Comparison of ENCODE assay signal across 18 cellular contexts in the genomic region with DNA sequence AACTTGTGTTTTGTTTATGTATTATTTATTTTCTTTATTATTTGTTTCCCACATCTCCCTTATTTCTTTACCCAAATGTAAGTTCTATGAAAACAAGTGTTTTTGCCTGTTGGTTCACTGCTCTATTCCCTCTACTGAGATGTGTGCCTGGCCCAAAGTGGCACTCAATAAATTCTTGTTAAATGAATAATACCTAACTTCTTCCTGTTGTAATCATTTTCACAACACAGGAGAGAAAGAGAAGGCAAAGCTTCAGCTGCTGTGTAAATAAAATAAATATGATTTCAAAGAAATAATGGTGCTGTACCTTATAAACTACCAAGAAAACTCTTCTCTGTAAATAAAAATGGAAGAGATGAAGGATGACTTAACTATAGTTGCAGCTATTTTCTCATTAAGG.
A peak's percentile ranks its signal among the peaks of the same experiment; 100 is the strongest.
DNase-seq lines count a peak whose midpoint lies in the region; ATAC-seq lines count a peak whose summit lies in the region.
"Had no signal": no experiment of that assay in that cellular context is flagged by ENCODE, and none has a peak within 500 bp of the region (broad histone marks: within the 10 kb centered on the region; RNA-seq: fewer than 3 reads in every experiment).

No MANE protein-coding gene starts in this region.

- ATAC-seq in HG03097 (IDR thresholded peaks at IDR 0.05; ENCODE audit: low FRiP score, unreplicated experiment) (no peak), HG03135 (IDR thresholded peaks at IDR 0.05; ENCODE audit: unreplicated experiment) (no peak)

- peak; percentile 12 for DNase-seq in DMS53 (lab: John Stamatoyannopoulos, UW)
- no peak for DNase-seq in DMS53 treated with DMSO at 0.1 percent for 48 hours (lab: John Stamatoyannopoulos, UW; ENCODE audit: unreplicated experiment)
- DNase-seq in ELR (ENCODE audit: low read depth), result peak; percentile 4
- peak; percentile 39 for DNase-seq in iris pigment epithelial cell (ENCODE audit: low read depth)
- DNase-seq in renal cortical epithelial cell (ENCODE audit: low read depth), result peak; percentile 12
- no peak for DNase-seq in NCI-H345 (lab: John Stamatoyannopoulos, UW)
- DNase-seq: ACHN; C1 segment of cervical spinal cord; CD4-positive, alpha-beta memory T cell; COR-L47; DMS153; DMS79 treated with DMSO at 0.1 percent for 48 hours; GF-D8; GM23248; H7; HCEC 1CT had no signal

Comparison
In these comparisons a context has a peak if more than half of its experiments do, and no peak if none do; other contexts are left out.
1. DNase-seq: peak in DMS53 (single experiment), ELR (single experiment), iris pigment epithelial cell (single experiment) and renal cortical epithelial cell (single experiment); none in DMS53 treated with DMSO at 0.1 percent for 48 hours (single experiment) and NCI-H345 (single experiment).